7 cellular contexts compared by ENCODE assay signal in genomic region chr13:50910483-50910805, GRCh38. TPM values are rescaled to one million over a fixed set of nuclear protein-coding genes. Genes with fewer than 3 reads are reported as not detected.
DNase-seq lines count a peak whose midpoint lies in the region; ATAC-seq and TF ChIP-seq lines count a peak whose summit lies in the region.

No MANE protein-coding gene starts in this region.

- H2BK12ac ChIP-seq in mesenchymal stem cell (ENCODE audit: low read length in 2 of 2), result peak overlapping the region in 1 of 2 experiments; percentile 91

- H4K91ac ChIP-seq in mesenchymal stem cell (ENCODE audit: low read length), result peak overlapping the region; percentile 2

- H2BK5ac ChIP-seq in mesenchymal stem cell (ENCODE audit: low read depth, low read length, poor library complexity, severe bottlenecking), result no peak overlapping the region

- H3K4ac ChIP-seq in mesenchymal stem cell (ENCODE audit: low read depth in 1 of 2, low read length in 2 of 2), result peak overlapping the region; percentile 11 to 97

- H3K36me3 ChIP-seq in effector memory CD4-positive, alpha-beta T cell (ENCODE audit: control insufficient read depth, insufficient read depth, low read length), result no peaks in the 10 kb centered on the region
- H3K36me3 ChIP-seq in mesenchymal stem cell (ENCODE audit: control insufficient read depth in 1 of 2, insufficient read depth in 2 of 2, low read depth in 1 of 2, low read length in 2 of 2), result no peaks in the 10 kb centered on the region
- no peaks in the 10 kb centered on the region for H3K36me3 ChIP-seq in upper lobe of right lung

- peak overlapping the region; percentile 96 for H3K9ac ChIP-seq in mesenchymal stem cell (ENCODE audit: low read length)

- ATAC-seq in HG02798 (IDR thresholded peaks at IDR 0.05; ENCODE audit: poor library complexity, unreplicated experiment) (peak; percentile 0), upper lobe of right lung (peak; percentile 57), HG03280 (IDR thresholded peaks at IDR 0.05; ENCODE audit: unreplicated experiment) (no peak)

- H3K23ac ChIP-seq in mesenchymal stem cell (ENCODE audit: low read length in 2 of 2), result peak overlapping the region in 1 of 2 experiments; percentile 99

- H2BK15ac ChIP-seq in mesenchymal stem cell (ENCODE audit: low read depth, poor library complexity, severe bottlenecking), result peak overlapping the region; percentile 88

- peaks cover 15% of the 10 kb centered on the region for H3K79me1 ChIP-seq in mesenchymal stem cell (replicated peaks; ENCODE audit: low read length, poor library complexity, severe bottlenecking)

- H2AK5ac ChIP-seq in mesenchymal stem cell (ENCODE audit: low read length, severe bottlenecking), result no peak overlapping the region

- peak overlapping the region in 1 of 2 experiments; percentile 99 for H3K14ac ChIP-seq in mesenchymal stem cell (ENCODE audit: low read length in 2 of 2)

- H4K8ac ChIP-seq in mesenchymal stem cell (ENCODE audit: low read length), result peak overlapping the region; percentile 77

- intact Hi-C loops in upper lobe of right lung (cut with DNase I), result no loop called here

- peak overlapping the region; percentile 44 to 99 for H3K18ac ChIP-seq in mesenchymal stem cell (ENCODE audit: low read depth in 1 of 2, low read length in 2 of 2)

- 2% methylated on average over 13 of the region's 13 CpGs for WGBS in mesenchymal stem cell

- H3K4me1 ChIP-seq in effector memory CD4-positive, alpha-beta T cell (ENCODE audit: control insufficient read depth, insufficient read depth, low read length, poor library complexity, severe bottlenecking), result peaks cover 16% of the 10 kb centered on the region
- H3K4me1 ChIP-seq in mesenchymal stem cell (ENCODE audit: control insufficient read depth, insufficient read depth, low read depth, low read length) (peaks cover 2% of the 10 kb centered on the region), upper lobe of right lung (peaks cover 34% of the 10 kb centered on the region)

- H2BK120ac ChIP-seq in mesenchymal stem cell (ENCODE audit: low read depth, low read length), result peak overlapping the region; percentile 93

- peak; percentile 67 for DNase-seq in G401 (ENCODE audit: low spot score)
- peak; percentile 65 for DNase-seq in RPMI7951 (ENCODE audit: low read depth)
- no peak for DNase-seq in effector memory CD4-positive, alpha-beta T cell
- DNase-seq in mesenchymal stem cell, result peak; percentile 63
- no peak for DNase-seq in upper lobe of right lung

- H3K9me3 ChIP-seq in effector memory CD4-positive, alpha-beta T cell (ENCODE audit: control insufficient read depth, low read length), result no peaks in the 10 kb centered on the region
- H3K9me3 ChIP-seq in mesenchymal stem cell (ENCODE audit: control insufficient read depth, low read length) (no peaks in the 10 kb centered on the region), upper lobe of right lung (no peaks in the 10 kb centered on the region)

- H3K4me2 ChIP-seq in mesenchymal stem cell (ENCODE audit: low read length, poor library complexity, severe bottlenecking), result peak overlapping the region; percentile 91

- peak overlapping the region; percentile 97 for H2AFZ ChIP-seq in mesenchymal stem cell (ENCODE audit: low read depth, low read length)

- H3K27ac ChIP-seq in effector memory CD4-positive, alpha-beta T cell (ENCODE audit: insufficient read depth, low read length, poor library complexity, severe bottlenecking), result peak overlapping the region; percentile 95
- H3K27ac ChIP-seq in mesenchymal stem cell (ENCODE audit: low read length, poor library complexity, severe bottlenecking), result no peak overlapping the region
- H3K27ac ChIP-seq in upper lobe of right lung, result peak overlapping the region; percentile 96

- no peak for TF ChIP-seq CTCF in upper lobe of right lung (IDR thresholded peaks at IDR 0.05)

- in situ Hi-C loops in G401 (cut with HindIII; ENCODE audit: low sequenced_read_pairs), result no loop called here

- H3K27me3 ChIP-seq in effector memory CD4-positive, alpha-beta T cell (replicated peaks; ENCODE audit: control insufficient read depth, insufficient read depth, low read length, poor library complexity, severe bottlenecking), result no peaks in the 10 kb centered on the region
- no peaks in the 10 kb centered on the region for H3K27me3 ChIP-seq in mesenchymal stem cell (ENCODE audit: control insufficient read depth in 1 of 2, insufficient read depth in 1 of 2, low read length in 2 of 2)
- H3K27me3 ChIP-seq in upper lobe of right lung, result no peaks in the 10 kb centered on the region

- H3K4me3 ChIP-seq in effector memory CD4-positive, alpha-beta T cell (ENCODE audit: insufficient read depth, low read depth, low read length, poor library complexity, severe bottlenecking), result peak overlapping the region; percentile 87
- H3K4me3 ChIP-seq in mesenchymal stem cell (ENCODE audit: insufficient read depth in 1 of 2, low read depth in 1 of 2, low read length in 2 of 2) (peak overlapping the region; percentile 81 to 87), upper lobe of right lung (peak overlapping the region; percentile 89)

RNA-seq across cellular contexts. Expression of gene RNASEH2B, which starts 0.9 kb away (rescaled TPM):
- 41.6 and 68.9 TPM in 2 replicates for total RNA-seq in G401 (2014; rRNA removed; shearing (Covaris generic))
- 65.7 and 70.3 TPM in 2 replicates for total RNA-seq in RPMI7951 (2014; rRNA removed; shearing (Covaris generic))
- polyA plus RNA-seq in mesenchymal stem cell (2013, experiment 1 of 2), result 33.5 TPM
- 35.4 TPM for polyA plus RNA-seq in mesenchymal stem cell (2013, experiment 2 of 2)
- total RNA-seq in upper lobe of right lung, result 46.5 TPM

Comparison
In these comparisons a context has a peak if more than half of its experiments do, and no peak if none do; other contexts are left out.
1. DNase-seq: peak in G401 (single experiment), RPMI7951 (single experiment) and mesenchymal stem cell (single experiment); none in effector memory CD4-positive, alpha-beta T cell (0 of 3) and upper lobe of right lung (single experiment).
2. Peak in every context shown above with its lines, with median percentiles within 50 percentile points of each other: H3K4me3 ChIP-seq.